8 cellular contexts compared by ENCODE assay signal in the genomic region with DNA sequence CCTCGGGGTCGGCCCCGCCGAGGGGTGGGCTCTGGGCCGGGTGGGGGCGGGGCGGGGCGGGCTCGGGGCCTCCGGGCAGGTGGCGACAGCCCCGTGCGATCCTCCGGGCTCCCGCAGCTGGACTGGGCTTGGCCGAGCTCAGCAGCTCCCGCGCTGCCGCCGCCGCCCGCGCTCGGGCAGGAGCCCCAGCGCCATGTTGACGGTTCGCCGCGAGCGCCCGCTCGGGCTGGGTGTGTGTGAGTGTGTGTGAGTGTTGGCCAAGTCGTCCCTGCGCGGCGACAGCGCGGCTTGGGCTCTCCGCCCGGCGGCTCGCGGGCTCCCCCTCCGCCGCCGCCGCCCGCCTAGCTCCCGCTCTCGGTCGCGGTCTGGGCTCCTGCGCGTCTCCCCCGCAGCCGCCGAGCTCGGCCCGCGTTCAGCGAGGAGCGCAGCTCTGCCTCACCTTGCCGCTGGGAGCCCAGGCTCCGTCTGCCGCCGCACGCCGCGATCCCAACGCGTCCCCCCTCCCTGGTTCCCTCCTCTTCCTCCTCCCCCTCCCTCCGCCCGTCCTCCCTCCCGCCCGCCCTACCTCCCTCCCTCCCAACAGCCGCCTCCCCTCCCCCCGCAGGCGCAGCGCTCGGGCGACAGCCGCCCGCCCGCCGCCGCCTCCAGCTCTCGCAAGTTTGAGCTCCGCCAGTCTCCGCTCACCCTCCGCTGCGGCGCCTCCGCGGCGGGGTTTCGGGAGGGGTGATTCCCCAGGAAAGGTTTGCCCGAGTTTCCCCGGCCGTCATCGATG. TPM values are rescaled to one million over a fixed set of nuclear protein-coding genes. Genes with fewer than 3 reads are reported as not detected.
DNase-seq lines count a peak whose midpoint lies in the region; ATAC-seq, FAIRE-seq and TF ChIP-seq lines count a peak whose summit lies in the region.

A gene (minus strand): TSS at position 467 of the 772 bp plus-strand sequence. CDS start 20,029 bp downstream, outside the sequence.

- H3K9me3 Mint-ChIP-seq in T-helper 2 cell treated with Interferon-gamma antibody and Interleukin-4, amounts not matched to agents 5 μg/mL and 100 μg/mL, for 36 hours = no peaks in the 10 kb centered on the region

- H3K79me2 ChIP-seq in GM12878 (ENCODE audit: control insufficient read depth, insufficient read depth, low read length) = peaks cover 25% of the 10 kb centered on the region

- SMC1A ChIA-PET in GM12878 (lab: Charles Lee; ENCODE audit: uncharacterized antibody, unreplicated experiment) = no interaction called here

- TF ChIP-seq RAD21 in GM12878 (IDR thresholded peaks at IDR 0.05; ENCODE audit: insufficient read depth, low read depth, low read length) = no peak

- peak; percentile 18 for ATAC-seq in GM12878
- no peak for ATAC-seq in HG03139 (IDR thresholded peaks at IDR 0.05; ENCODE audit: unreplicated experiment)

- H3K4me2 ChIP-seq in GM12878 (ENCODE audit: control insufficient read depth, insufficient read depth) = peak within 1 kb of the TSS; percentile 83
- H3K4me2 ChIP-seq in skeletal muscle satellite cell (ENCODE audit: low read length) = peak within 1 kb of the TSS; percentile 91

- no peaks in the 10 kb centered on the region for H3K27me3 Mint-ChIP-seq in T-helper 2 cell treated with Interferon-gamma antibody and Interleukin-4, amounts not matched to agents 5 μg/mL and 100 μg/mL, for 36 hours (ENCODE audit: low read depth)

- intact Hi-C loops in GM12878 (cut with micrococcal nuclease; ENCODE audit: unreplicated experiment) = loop anchor here (2.0 to 10.0 kb wide), 7 partner anchors 55 to 377 kb away; no protein-coding TSS in a partner anchor

- CTCF ChIA-PET in GM12878 (lab: Yijun Ruan, JAX) = no interaction called here

- H3K27ac Mint-ChIP-seq in T-helper 2 cell treated with Interferon-gamma antibody and Interleukin-4, amounts not matched to agents 5 μg/mL and 100 μg/mL, for 36 hours = peak within 1 kb of the TSS; percentile 96

- peak; percentile 54 to 89 for DNase-seq in NCI-H526 (lab: John Stamatoyannopoulos, UW)
- no peak for DNase-seq in NCI-H526 treated with DMSO at 0.1 percent for 48 hours (lab: John Stamatoyannopoulos, UW)
- DNase-seq in MG63 = peak; percentile 77
- peak; percentile 72 for DNase-seq in T-helper 2 cell treated with Interferon-gamma antibody and Interleukin-4, amounts not matched to agents 5 μg/mL and 100 μg/mL, for 36 hours (ENCODE audit: low spot score)
- no peak for DNase-seq in GM12878 (ENCODE audit: low read depth, low spot score)

- H4K20me1 ChIP-seq in GM12878 (ENCODE audit: control insufficient read depth, insufficient read depth) = no peaks in the 10 kb centered on the region

- in situ Hi-C loops in GM12878 (cut with MboI) = no loop called here

- H2AFZ ChIP-seq in GM12878 (ENCODE audit: control insufficient read depth, low read depth, low read length) = no peak within 1 kb of the TSS; the same call in 1 of the 2 replicates

- no peak for TF ChIP-seq CTCF in GM12878 (IDR thresholded peaks at IDR 0.05 in 2 of 3, conservative IDR thresholded peaks at IDR 0.05 in 1 of 3; ENCODE audit: control insufficient read depth in 2 of 3, extremely low read depth in 1 of 3, insufficient read depth in 1 of 3, low read depth in 3 of 3, low read length in 3 of 3)

- peaks cover 15% of the 10 kb centered on the region for H3K36me3 Mint-ChIP-seq in T-helper 2 cell treated with Interferon-gamma antibody and Interleukin-4, amounts not matched to agents 5 μg/mL and 100 μg/mL, for 36 hours (ENCODE audit: low read depth)

- no peak for FAIRE-seq in GM12878 (lab: Jason Lieb, UNC)

- no peaks in the 10 kb centered on the region for H3K27me3 ChIP-seq in MG63
- H3K27me3 ChIP-seq in GM12878 (replicated peaks in 1 of 2; ENCODE audit: control insufficient read depth in 2 of 2, insufficient read depth in 2 of 2, low read length in 1 of 2) = no peaks in the 10 kb centered on the region
- peaks cover 38% of the 10 kb centered on the region for H3K27me3 ChIP-seq in iPS-15b (ENCODE audit: control insufficient read depth, insufficient read depth, low read length)
- H3K27me3 ChIP-seq in skeletal muscle satellite cell (ENCODE audit: control insufficient read depth, insufficient read depth, low read length) = peaks cover 23% of the 10 kb centered on the region

- H3K36me3 ChIP-seq in MG63 = no peaks in the 10 kb centered on the region
- H3K36me3 ChIP-seq in GM12878 (ENCODE audit: control insufficient read depth in 2 of 2, insufficient read depth in 2 of 2, low read length in 1 of 2) = no peaks in the 10 kb centered on the region
- no peaks in the 10 kb centered on the region for H3K36me3 ChIP-seq in iPS-15b (ENCODE audit: control insufficient read depth, insufficient read depth, low read length)
- H3K36me3 ChIP-seq in skeletal muscle satellite cell (ENCODE audit: insufficient read depth, low read length) = no peaks in the 10 kb centered on the region

- RAD21 ChIA-PET in GM12878 (lab: Charles Lee; ENCODE audit: unreplicated experiment) = interaction anchor here (0.6 to 4.0 kb wide), 7 partner anchors 9 to 281 kb away, joined by 3 to 20 read pairs (median 4); no protein-coding TSS in a partner anchor

- H3K4me1 ChIP-seq in GM12878 (ENCODE audit: control insufficient read depth, insufficient read depth, low read length) (peaks cover 4% of the 10 kb centered on the region; the same call in 1 of the 2 replicates), iPS-15b (ENCODE audit: control insufficient read depth, insufficient read depth, low read length) (peaks cover 30% of the 10 kb centered on the region), skeletal muscle satellite cell (ENCODE audit: control insufficient read depth, insufficient read depth, low read length) (peaks cover 9% of the 10 kb centered on the region)

- TF ChIP-seq EP300 in GM12878 (IDR thresholded peaks at IDR 0.05; ENCODE audit: borderline replicate concordance in 1 of 2, control insufficient read depth in 1 of 2, low read depth in 2 of 2, low read length in 2 of 2) = no peak

- no TSS peak for BruUV-seq in GM12878 (replicated peaks; lab: Mats Ljungman, UMichigan)

- 46% methylated on average over 42 of the region's 100 CpGs for WGBS in GM12878 (ENCODE audit: insufficient coverage, insufficient replicate concordance, low lambda C conversion rate, missing lambda C conversion rate)

- H3K9me3 ChIP-seq in MG63 (no peaks in the 10 kb centered on the region), GM12878 (replicated peaks; ENCODE audit: control insufficient read depth, insufficient read depth, low read length) (no peaks in the 10 kb centered on the region; the same call in 2 of the 3 replicates), iPS-15b (ENCODE audit: control insufficient read depth, insufficient read depth, low read length) (no peaks in the 10 kb centered on the region), skeletal muscle satellite cell (replicated peaks; ENCODE audit: low read length) (no peaks in the 10 kb centered on the region)

- peak; percentile 90 for TF ChIP-seq POLR2A in GM12878 (IDR thresholded peaks at IDR 0.05; ENCODE audit: low read depth, low read length)

- peak within 1 kb of the TSS; percentile 95 for H3K4me3 Mint-ChIP-seq in T-helper 2 cell treated with Interferon-gamma antibody and Interleukin-4, amounts not matched to agents 5 μg/mL and 100 μg/mL, for 36 hours

- H3K9ac ChIP-seq in GM12878 (ENCODE audit: control insufficient read depth, insufficient read depth, low read length) (peak within 1 kb of the TSS; percentile 57), iPS-15b (ENCODE audit: low read depth, low read length) (no peak within 1 kb of the TSS), skeletal muscle satellite cell (ENCODE audit: low read depth, low read length) (peak within 1 kb of the TSS; percentile 81)

- H3K4me3 ChIP-seq in MG63 (peak within 1 kb of the TSS; percentile 62), GM12878 (peak within 1 kb of the TSS; percentile 72), iPS-15b (ENCODE audit: low read depth, low read length) (peak within 1 kb of the TSS; percentile 63), skeletal muscle satellite cell (ENCODE audit: low read length) (peak within 1 kb of the TSS; percentile 77)

- peak within 1 kb of the TSS; percentile 74 for H3K27ac ChIP-seq in GM12878 (ENCODE audit: control insufficient read depth, insufficient read depth)

- peaks cover 22% of the 10 kb centered on the region for H3K4me1 Mint-ChIP-seq in T-helper 2 cell treated with Interferon-gamma antibody and Interleukin-4, amounts not matched to agents 5 μg/mL and 100 μg/mL, for 36 hours (ENCODE audit: low read depth)

- POLR2A ChIA-PET in GM12878 (lab: Charles Lee) = no interaction called here

TF ChIP-seq in GM12878, 131 proteins besides CTCF, POLR2A, EP300 and RAD21 (continues in another document):
- no peak for TF ChIP-seq RB1 (IDR thresholded peaks at IDR 0.05; ENCODE audit: borderline replicate concordance)

RNA-seq across cellular contexts. Expression of the gene that starts here (rescaled TPM):
- 13.4 and 15.0 TPM in 2 replicates for total RNA-seq in MG63 (2014; rRNA removed; shearing (Covaris generic); ENCODE audit: low replicate concordance)
- total RNA-seq in GM12878 (2013; cell fraction: nucleolus; rRNA removed) = 8.7 and 10.9 TPM in 2 replicates
- total RNA-seq in GM12878 (2014; rRNA removed) (9.9 and 12.8 TPM in 2 replicates), GM12878 (2014; rRNA removed; fragmentation: Illumina TruSeq; extraction: Trizol) (7.0 and 7.3 TPM in 2 replicates), GM12878 (2021) (16.4 and 17.5 TPM in 2 replicates)
- polyA plus RNA-seq in GM12878 (2011; ENCODE audit: low read depth) = 9.8 TPM
- polyA plus RNA-seq in GM12878 (2011; rRNA removed) (7.5 and 8.0 TPM in 2 replicates), GM12878 (2014; fragmentation: Illumina TruSeq; extraction: Trizol) (14.6 and 14.8 TPM in 2 replicates), GM12878 (2014; fragmentation: Nextera tagmentation; extraction: Ambion mirVana) (1 to 10 TPM; 5.1 to 8.0 TPM), GM12878 (2014; rRNA removed) (9.6 and 10.0 TPM in 2 replicates), GM12878 (2016; fragmentation: Nextera tagmentation; extraction: Ambion mirVana) (10 to 100 TPM; 10.1 to 10.9 TPM)
- polyA plus RNA-seq in GM12878 (2011; cell fraction: cytosol; rRNA removed) = 6.9 and 11.2 TPM in 2 replicates
- 22.9 and 32.6 TPM in 2 replicates for polyA plus RNA-seq in GM12878 (2011; cell fraction: nucleus; rRNA removed)
- 12.0 and 13.5 TPM in 2 replicates for polyA plus RNA-seq in GM12878 (2012)
- 8.6 and 10.0 TPM in 2 replicates for polyA minus RNA-seq in GM12878 (2011; rRNA and poly(A)+ RNA removed)
- 8.4 and 9.4 TPM in 2 replicates for polyA minus RNA-seq in GM12878 (2011; cell fraction: cytosol; rRNA and poly(A)+ RNA removed)
- polyA minus RNA-seq in GM12878 (2011; cell fraction: nucleus; rRNA and poly(A)+ RNA removed) = 7.9 and 12.2 TPM in 2 replicates
- 5.6 and 7.0 TPM in 2 replicates for total RNA-seq in skeletal muscle satellite cell (2012; rRNA removed)

Comparison
In these comparisons a context has a peak if more than half of its experiments do, and no peak if none do; other contexts are left out.
1. DNase-seq: peak in NCI-H526 (2 of 2), MG63 (single experiment) and T-helper 2 cell treated with Interferon-gamma antibody and Interleukin-4, amounts not matched to agents 5 μg/mL and 100 μg/mL, for 36 hours (single experiment); none in NCI-H526 treated with DMSO at 0.1 percent for 48 hours (single experiment) and GM12878 (single experiment).
2. Peak in every context shown above with its lines, with median percentiles within 50 percentile points of each other: H3K4me3 ChIP-seq.